10 cellular contexts compared by ENCODE assay signal in genomic region chr11:31236052-31236652, GRCh38.
DNase-seq lines count a peak whose midpoint lies in the region; ATAC-seq, FAIRE-seq and TF ChIP-seq lines count a peak whose summit lies in the region.
"Had no signal": no experiment of that assay in that cellular context is flagged by ENCODE, and none has a peak within 500 bp of the region (broad histone marks: within the 10 kb centered on the region; RNA-seq: fewer than 3 reads in every experiment).

No MANE protein-coding gene starts in this region.

- FAIRE-seq in astrocyte (lab: Jason Lieb, UNC) = peak; percentile 69
- FAIRE-seq: keratinocyte had no signal

- peaks cover 43% of the 10 kb centered on the region for H3F3A ChIP-seq in neural progenitor cell (ENCODE audit: low read depth)

- H3K9me3 Mint-ChIP-seq in astrocyte (ENCODE audit: unreplicated experiment) (no peaks in the 10 kb centered on the region), neural progenitor cell (no peaks in the 10 kb centered on the region)

- no peak overlapping the region for H3K9ac ChIP-seq in astrocyte (ENCODE audit: low read length)
- no peak overlapping the region for H3K9ac ChIP-seq in neural progenitor cell

- H3K27ac Mint-ChIP-seq in astrocyte (ENCODE audit: unreplicated experiment) (no peak overlapping the region), neural progenitor cell (peak overlapping the region; percentile 8)

- H3K36me3 ChIP-seq in astrocyte (ENCODE audit: insufficient read depth, low read length) (no peaks in the 10 kb centered on the region), neural progenitor cell (no peaks in the 10 kb centered on the region)

- H3K27me3 ChIP-seq in astrocyte (ENCODE audit: insufficient read depth, low read length) (no peaks in the 10 kb centered on the region), neural progenitor cell (no peaks in the 10 kb centered on the region)

- H3K27me3 Mint-ChIP-seq in astrocyte (ENCODE audit: low read depth, unreplicated experiment) (no peaks in the 10 kb centered on the region), neural progenitor cell (ENCODE audit: insufficient read depth, low read depth) (no peaks in the 10 kb centered on the region)

- TF ChIP-seq CTCF in astrocyte (IDR thresholded peaks at IDR 0.05; ENCODE audit: insufficient read depth, low read depth, low read length) (peak; percentile 33), neural progenitor cell (IDR thresholded peaks at IDR 0.05) (peak; percentile 44)

- H2AFZ ChIP-seq in astrocyte (ENCODE audit: low read depth, low read length) (no peak overlapping the region), neural progenitor cell (replicated peaks) (no peak overlapping the region)

- H3K9me3 ChIP-seq in astrocyte (ENCODE audit: insufficient read depth, low read depth, low read length) (no peaks in the 10 kb centered on the region), neural progenitor cell (ENCODE audit: low read depth) (no peaks in the 10 kb centered on the region)

- H3K4me1 Mint-ChIP-seq in astrocyte (ENCODE audit: low read depth, unreplicated experiment) (peaks cover 9% of the 10 kb centered on the region), neural progenitor cell (peaks cover 57% of the 10 kb centered on the region)

- H3K4me2 ChIP-seq in astrocyte (ENCODE audit: low read length) = no peak overlapping the region
- H3K4me2 ChIP-seq in neural progenitor cell = peak overlapping the region; percentile 10

- H4K20me1 ChIP-seq in astrocyte (ENCODE audit: insufficient read depth, low read length) (no peaks in the 10 kb centered on the region), neural progenitor cell (ENCODE audit: low read depth) (no peaks in the 10 kb centered on the region)

- H3K79me2 ChIP-seq in astrocyte (ENCODE audit: insufficient read depth, low read length) (no peaks in the 10 kb centered on the region), neural progenitor cell (ENCODE audit: low read depth) (no peaks in the 10 kb centered on the region)

- no peak for ATAC-seq in GM18909 (IDR thresholded peaks at IDR 0.05; ENCODE audit: poor library complexity, unreplicated experiment)
- ATAC-seq in HG03354 (IDR thresholded peaks at IDR 0.05; ENCODE audit: poor library complexity, severe bottlenecking, unreplicated experiment) = no peak

- no peak overlapping the region for H3K4me3 Mint-ChIP-seq in astrocyte (ENCODE audit: unreplicated experiment)
- no peak overlapping the region for H3K4me3 Mint-ChIP-seq in neural progenitor cell

- H3K27ac ChIP-seq in astrocyte (ENCODE audit: low read depth, low read length) = no peak overlapping the region
- peak overlapping the region; percentile 94 for H3K27ac ChIP-seq in neural progenitor cell

- H3K4me3 ChIP-seq in astrocyte (ENCODE audit: insufficient read depth, low read depth, low read length) (no peak overlapping the region), neural progenitor cell (no peak overlapping the region)

- H3K4me1 ChIP-seq in astrocyte (ENCODE audit: insufficient read depth, low read length) = no peaks in the 10 kb centered on the region
- peaks cover 56% of the 10 kb centered on the region for H3K4me1 ChIP-seq in neural progenitor cell

- no peaks in the 10 kb centered on the region for H3K36me3 Mint-ChIP-seq in astrocyte (ENCODE audit: low read depth, unreplicated experiment)
- no peaks in the 10 kb centered on the region for H3K36me3 Mint-ChIP-seq in neural progenitor cell

- DNase-seq in NCI-H2107 treated with DMSO at 0.1 percent for 48 hours (lab: John Stamatoyannopoulos, UW; ENCODE audit: unreplicated experiment) (peak; percentile 29), NCI-H2107 (lab: John Stamatoyannopoulos, UW) (no peak), NCI-H146 (lab: John Stamatoyannopoulos, UW) (peak; percentile 69), astrocyte (ENCODE audit: low read depth) (no peak), neural progenitor cell (ENCODE audit: low spot score) (no peak)
- DNase-seq in activated effector memory CD4-positive, alpha-beta T cell treated with Interleukin-2 at 50 U/mL for 16 hours = no peak
- DNase-seq: NCI-H187 had no signal

Comparison
In these comparisons a context has a peak if more than half of its experiments do, and no peak if none do; other contexts are left out.
1. DNase-seq: peak in NCI-H2107 treated with DMSO at 0.1 percent for 48 hours (single experiment) and NCI-H146 (single experiment); none in NCI-H2107 (single experiment), astrocyte (single experiment), neural progenitor cell (single experiment) and activated effector memory CD4-positive, alpha-beta T cell treated with Interleukin-2 at 50 U/mL for 16 hours (single experiment).